8 cellular contexts compared by ENCODE assay signal in the genomic region with DNA sequence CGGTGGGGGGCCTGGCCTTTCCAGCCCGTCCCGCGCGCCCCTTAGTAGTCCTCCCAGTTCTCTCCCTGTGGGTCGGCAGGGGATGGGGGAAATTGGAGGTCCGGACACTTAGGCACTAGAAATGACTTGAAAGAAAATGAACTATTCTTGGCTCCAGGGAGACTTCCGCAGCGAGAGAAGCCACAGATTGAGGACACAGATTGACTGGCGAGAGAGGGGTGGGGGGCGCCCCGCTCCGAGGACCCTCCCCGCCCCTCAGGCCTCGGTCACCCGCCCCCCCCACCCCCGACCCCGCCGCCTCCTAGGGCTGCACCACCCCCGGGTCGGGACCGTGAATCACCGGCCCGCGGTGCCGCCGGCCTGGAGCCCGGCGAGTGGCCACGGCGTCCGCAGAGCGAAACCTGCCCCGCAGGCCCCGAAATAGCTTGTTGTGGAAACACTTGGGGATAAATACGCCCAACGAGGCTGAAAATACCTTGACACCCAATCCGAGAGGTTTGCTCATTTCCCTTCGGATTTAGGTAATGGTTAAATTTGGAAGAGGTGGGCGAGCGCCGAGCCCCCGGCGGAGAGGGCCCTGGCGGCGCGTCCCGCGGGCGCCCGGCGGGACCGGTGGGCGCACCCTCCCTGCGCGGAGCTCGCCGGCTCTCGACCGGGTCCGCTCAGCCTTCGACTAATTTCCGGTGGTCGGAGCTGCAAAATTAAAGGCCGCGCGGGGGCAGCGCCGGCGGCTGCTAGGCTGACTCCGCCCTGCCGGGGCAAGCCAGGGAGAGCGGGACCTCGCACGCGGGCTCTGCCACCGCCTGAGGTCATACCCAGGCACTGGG. TPM values are rescaled to one million over a fixed set of nuclear protein-coding genes. Genes with fewer than 3 reads are reported as not detected.
A peak's percentile ranks its signal among the peaks of the same experiment; 100 is the strongest.
DNase-seq lines count a peak whose midpoint lies in the region; ATAC-seq, FAIRE-seq and TF ChIP-seq lines count a peak whose summit lies in the region.

Gene GFI1 (minus strand): TSS at position 675 of the 827 bp plus-strand sequence. CDS start 3,438 bp downstream, outside the sequence.

- H3K36me3 ChIP-seq in naive thymus-derived CD4-positive, alpha-beta T cell (ENCODE audit: control insufficient read depth in 2 of 3, insufficient read depth in 3 of 3, low read length in 3 of 3): peaks cover 0 to 17% (median 0%) of the 10 kb centered on the region in 3 experiments
- H3K36me3 ChIP-seq in thoracic aorta: no peaks in the 10 kb centered on the region

- peaks cover 37% of the 10 kb centered on the region for H3K36me3 Mint-ChIP-seq in activated CD4-positive, alpha-beta T cell treated with anti-CD3 and anti-CD28 coated beads for 36 hours (ENCODE audit: low read depth)
- peaks cover 0 to 23% (median 0%) of the 10 kb centered on the region in 5 donors for H3K36me3 Mint-ChIP-seq in naive thymus-derived CD4-positive, alpha-beta T cell

- H3K9me3 ChIP-seq in naive thymus-derived CD4-positive, alpha-beta T cell (ENCODE audit: control insufficient read depth in 2 of 3, low read length in 3 of 3): no peaks in the 10 kb centered on the region
- no peaks in the 10 kb centered on the region for H3K9me3 ChIP-seq in thoracic aorta

- H3K4me1 Mint-ChIP-seq in activated CD4-positive, alpha-beta T cell treated with anti-CD3 and anti-CD28 coated beads for 36 hours: peaks cover 28% of the 10 kb centered on the region
- H3K4me1 Mint-ChIP-seq in naive thymus-derived CD4-positive, alpha-beta T cell: peaks cover 28 to 52% (median 38%) of the 10 kb centered on the region in 7 donors

- ATAC-seq in GM19455 (IDR thresholded peaks at IDR 0.05; ENCODE audit: unreplicated experiment): peak; percentile 6
- peak; percentile 51 for ATAC-seq in activated CD4-positive, alpha-beta T cell treated with anti-CD3 and anti-CD28 coated beads for 36 hours
- peak; percentile 36 for ATAC-seq in naive thymus-derived CD4-positive, alpha-beta T cell
- ATAC-seq in thoracic aorta (ENCODE audit: insufficient number of reproducible peaks, low FRiP score, low read depth): no peak

- peak within 1 kb of the TSS; percentile 83 for H3K4me3 ChIP-seq in naive thymus-derived CD4-positive, alpha-beta T cell (ENCODE audit: low read length)
- H3K4me3 ChIP-seq in thoracic aorta: peak within 1 kb of the TSS; percentile 72

- H3K4me1 ChIP-seq in naive thymus-derived CD4-positive, alpha-beta T cell (ENCODE audit: control insufficient read depth in 2 of 2, insufficient read depth in 2 of 2, low read length in 2 of 2): peaks cover 14% of the 10 kb centered on the region in 2 donors
- H3K4me1 ChIP-seq in thoracic aorta (ENCODE audit: control insufficient read depth in 1 of 2, low read depth in 2 of 2): peaks cover 41 to 53% of the 10 kb centered on the region in 2 donors

- CTCF ChIA-PET in activated CD4-positive, alpha-beta T cell treated with anti-CD3 and anti-CD28 coated beads for 36 hours (lab: Charles Lee): interaction anchor here (0.6 to 5.9 kb wide), 22 partner anchors 12 to 474 kb away, joined by 3 to 42 read pairs (median 3); partner anchors contain the start of gene GLMN
- CTCF ChIA-PET in naive thymus-derived CD4-positive, alpha-beta T cell (lab: Charles Lee): interaction anchor here (0.5 to 5.0 kb wide), 12 partner anchors 12 to 188 kb away, joined by 3 to 26 read pairs (median 3); partner anchors contain the start of gene GLMN

- peak within 1 kb of the TSS; percentile 88 for H3K27ac Mint-ChIP-seq in activated CD4-positive, alpha-beta T cell treated with anti-CD3 and anti-CD28 coated beads for 36 hours
- peak within 1 kb of the TSS; percentile 60 to 93 (median 89) for H3K27ac Mint-ChIP-seq in naive thymus-derived CD4-positive, alpha-beta T cell

- peak within 1 kb of the TSS; percentile 98 for H3K4me3 Mint-ChIP-seq in activated CD4-positive, alpha-beta T cell treated with anti-CD3 and anti-CD28 coated beads for 36 hours
- H3K4me3 Mint-ChIP-seq in naive thymus-derived CD4-positive, alpha-beta T cell: peak within 1 kb of the TSS; percentile 90 to 99 (median 93)

- FAIRE-seq in HTR-8/SVneo (lab: Jason Lieb, UNC): no peak

- DNase-seq in CMK (ENCODE audit: low read depth) (peak; percentile 39), HuH-7 (ENCODE audit: low spot score) (peak; percentile 70), thoracic aorta (ENCODE audit: low spot score) (no peak), HTR-8/SVneo (ENCODE audit: insufficient read length, low spot score) (no peak)
- peak; percentile 90 for DNase-seq in activated CD4-positive, alpha-beta T cell treated with anti-CD3 and anti-CD28 coated beads for 36 hours
- DNase-seq in effector CD4-positive, alpha-beta T cell: peak; percentile 45
- DNase-seq in naive thymus-derived CD4-positive, alpha-beta T cell: peak in 7 of 9 donors; percentile 27 to 80 (median 42)

- peak within 1 kb of the TSS; percentile 67 for H3K27ac ChIP-seq in naive thymus-derived CD4-positive, alpha-beta T cell (ENCODE audit: low read depth, low read length)
- H3K27ac ChIP-seq in thoracic aorta: no peak within 1 kb of the TSS

- no peak for TF ChIP-seq CTCF in thoracic aorta (IDR thresholded peaks at IDR 0.05)

- POLR2A ChIA-PET in activated CD4-positive, alpha-beta T cell treated with anti-CD3 and anti-CD28 coated beads for 36 hours (lab: Charles Lee): interaction anchor here (0.6 to 6.3 kb wide), 8 partner anchors 11 to 186 kb away, joined by 3 to 101 read pairs (median 6); no protein-coding TSS in a partner anchor
- POLR2A ChIA-PET in naive thymus-derived CD4-positive, alpha-beta T cell (lab: Charles Lee): interaction anchor here (0.5 to 6.9 kb wide), 17 partner anchors 7 to 601 kb away, joined by 3 to 89 read pairs (median 4); partner anchors contain the start of gene TGFBR3

- no peaks in the 10 kb centered on the region for H3K9me3 Mint-ChIP-seq in activated CD4-positive, alpha-beta T cell treated with anti-CD3 and anti-CD28 coated beads for 36 hours (ENCODE audit: low read depth)
- H3K9me3 Mint-ChIP-seq in naive thymus-derived CD4-positive, alpha-beta T cell: no peaks in the 10 kb centered on the region

- intact Hi-C loops in activated CD4-positive, alpha-beta T cell treated with anti-CD3 and anti-CD28 coated beads for 36 hours (cut with DNase I, micrococcal nuclease): loop anchor here (1.0 to 10.0 kb wide), 10 partner anchors 16 to 932 kb away; partner anchors contain the start of genes DIPK1A (in 1 of the 2), MTF2 (in 1 of the 2) and RPL5 (in 1 of the 2)
- intact Hi-C loops in naive thymus-derived CD4-positive, alpha-beta T cell (cut with micrococcal nuclease): loop anchor here (1.0 to 10.0 kb wide), 17 partner anchors 9 to 1464 kb away; partner anchors contain the start of genes DIPK1A (in 2 of the 2), BTBD8 (in 1 of the 2), RPL5 (in 1 of the 2) and ZNF644 (in 1 of the 2)

- no peaks in the 10 kb centered on the region for H3K27me3 Mint-ChIP-seq in activated CD4-positive, alpha-beta T cell treated with anti-CD3 and anti-CD28 coated beads for 36 hours
- H3K27me3 Mint-ChIP-seq in naive thymus-derived CD4-positive, alpha-beta T cell: peaks cover 0 to 3% (median 0%) of the 10 kb centered on the region in 5 donors

- H3K27me3 ChIP-seq in naive thymus-derived CD4-positive, alpha-beta T cell (ENCODE audit: control insufficient read depth in 2 of 2, insufficient read depth in 2 of 2, low read length in 2 of 2): no peaks in the 10 kb centered on the region
- no peaks in the 10 kb centered on the region for H3K27me3 ChIP-seq in thoracic aorta (replicated peaks; ENCODE audit: insufficient read depth)

RNA-seq across cellular contexts. Expression of gene GFI1, which starts in this region (rescaled TPM):
- total RNA-seq in activated CD4-positive, alpha-beta T cell treated with anti-CD3 and anti-CD28 coated beads for 36 hours: 10 to 100 TPM; 47.7 to 53.7 TPM
- total RNA-seq in naive thymus-derived CD4-positive, alpha-beta T cell: 10 to 100 TPM; 11.5 to 78.8 (median 29.9) TPM
- 1 to 10 TPM; 3.3 to 7.9 TPM for polyA plus RNA-seq in naive thymus-derived CD4-positive, alpha-beta T cell
- 1 to 10 TPM in 1 of 2 donors, under 1 TPM in 1; 0.71 to 2.4 TPM for total RNA-seq in thoracic aorta

Comparison
In these comparisons a context has a peak if more than half of its experiments do, and no peak if none do; other contexts are left out.
1. DNase-seq: peak in CMK (single experiment), HuH-7 (single experiment), activated CD4-positive, alpha-beta T cell treated with anti-CD3 and anti-CD28 coated beads for 36 hours (single experiment), effector CD4-positive, alpha-beta T cell (single experiment) and naive thymus-derived CD4-positive, alpha-beta T cell (7 of 9); none in thoracic aorta (single experiment) and HTR-8/SVneo (single experiment).